Comparison of ENCODE assay signal across 1 cellular context in the genomic region with DNA sequence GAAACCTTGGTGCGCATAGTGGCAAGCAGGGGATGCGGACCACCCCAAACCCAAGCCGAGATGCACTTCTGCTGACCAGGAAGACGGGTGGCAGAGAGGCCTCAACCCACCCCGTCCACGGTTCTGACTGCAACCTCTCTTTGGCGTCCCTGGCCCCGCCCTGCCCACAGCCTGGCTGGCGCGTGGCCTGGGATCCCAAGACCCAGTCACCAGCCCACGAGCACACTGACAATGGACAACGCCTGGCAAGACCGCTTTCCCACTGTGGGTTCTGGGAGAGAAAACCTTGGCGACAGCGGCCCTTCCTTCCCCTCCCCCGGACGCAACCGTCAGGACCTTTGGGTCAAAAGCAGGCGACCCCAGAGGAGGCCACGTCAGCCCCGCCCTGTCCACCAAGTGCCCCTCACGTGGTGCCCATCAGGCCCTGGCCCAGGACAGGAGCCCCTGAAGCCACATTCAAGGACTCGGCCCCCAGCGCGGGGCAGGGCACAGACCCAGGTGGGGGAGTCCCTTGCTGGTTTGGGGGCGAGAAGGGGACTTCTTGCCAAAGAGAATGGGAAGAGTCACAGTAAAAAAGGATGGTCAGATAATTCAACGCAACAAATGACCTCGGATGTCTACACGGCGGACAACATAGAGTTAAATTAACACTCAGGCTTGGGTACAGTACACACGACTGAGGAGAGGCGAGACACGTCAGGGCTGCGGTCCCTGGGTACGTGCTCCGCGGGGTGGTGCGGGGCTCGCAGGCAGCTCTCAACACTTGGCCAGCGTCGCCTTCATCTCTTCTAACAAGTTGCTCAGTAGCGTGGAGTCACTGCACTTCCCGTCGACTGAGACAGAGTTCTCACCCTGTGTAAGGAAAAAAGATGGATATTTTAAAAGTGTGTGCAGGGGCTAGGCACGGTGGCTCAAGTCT.
TF ChIP-seq lines count a peak whose summit lies in the region.

No MANE protein-coding gene starts in this region.

TF ChIP-seq in HepG2, 621 proteins besides CTCF, POLR2A, EP300 and RAD21:
- peak; percentile 47 for TF ChIP-seq AGO2 (optimal IDR thresholded peaks at IDR 0.05; ENCODE audit: low read depth, low read length)
- no peak for TF ChIP-seq MED13 (CRISPR knock-in tag; IDR thresholded peaks at IDR 0.05)
